1 cellular context compared by ENCODE assay signal in the genomic region with DNA sequence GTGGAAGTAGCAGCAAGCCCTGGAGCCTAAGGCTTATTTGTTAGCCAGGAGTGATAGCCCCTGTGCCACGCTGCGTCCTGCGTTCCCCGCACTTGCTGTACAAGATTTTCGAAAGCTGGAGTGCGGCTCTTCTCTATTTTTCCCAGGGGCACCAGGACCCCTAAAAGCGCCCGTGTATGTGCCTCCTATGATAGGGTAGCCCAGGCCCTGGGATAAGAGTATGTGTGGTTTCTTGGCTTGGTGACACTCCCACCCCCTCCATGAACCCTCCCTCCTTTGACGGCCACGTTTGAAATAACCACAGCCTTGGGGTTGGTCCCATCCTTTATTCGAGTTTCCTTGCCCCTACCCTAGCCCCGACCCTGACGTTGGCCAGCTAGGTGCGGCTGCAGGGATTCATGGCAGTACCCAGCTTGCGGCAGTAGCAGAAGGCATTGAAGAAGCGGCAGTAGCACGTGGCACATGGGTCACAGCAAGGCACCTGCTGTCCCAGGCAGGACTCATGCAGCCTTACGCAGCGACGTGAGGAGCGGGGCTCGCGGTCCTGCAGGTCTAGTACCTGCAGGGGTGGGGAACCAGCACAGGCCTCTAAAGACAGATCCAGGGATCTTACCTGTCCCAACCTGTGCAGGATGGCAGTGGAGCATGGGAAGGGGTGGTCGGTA.
TF ChIP-seq lines count a peak whose summit lies in the region.

No MANE protein-coding gene starts in this region.

TF ChIP-seq in GM23338, 12 proteins besides CTCF, POLR2A, EP300 and RAD21 (continued from another document):
- TF ChIP-seq EZH2 (IDR thresholded peaks at IDR 0.05; ENCODE audit: low read depth, unreplicated experiment) = no peak
- TF ChIP-seq ZNF331 (CRISPR knock-in tag; IDR thresholded peaks at IDR 0.05; ENCODE audit: low read depth) = no peak
- TF ChIP-seq STAT1 (IDR thresholded peaks at IDR 0.05; ENCODE audit: unreplicated experiment) = no peak
- no peak for TF ChIP-seq POLR2AphosphoS5 (IDR thresholded peaks at IDR 0.05; ENCODE audit: low read depth)
- TF ChIP-seq NANOG (IDR thresholded peaks at IDR 0.05; ENCODE audit: borderline replicate concordance) = no peak
TF ChIP-seq in GM23338: peak in this region for 0.
